Comparison of ENCODE assay signal across 22 cellular contexts in genomic region chr3:183443395-183444132, GRCh38. TPM values are rescaled to one million over a fixed set of nuclear protein-coding genes. Genes with fewer than 3 reads are reported as not detected.
"Had no signal": no experiment of that assay in that cellular context is flagged by ENCODE, and none has a peak within 500 bp of the region (broad histone marks: within the 10 kb centered on the region; RNA-seq: fewer than 3 reads in every experiment).

No MANE protein-coding gene starts in this region.

- DNase-seq: effector CD4-positive, alpha-beta T cell; foreskin fibroblast; gastrocnemius medialis; head of caudate nucleus; kidney; natural killer cell; stimulated activated CD4-positive, alpha-beta T cell treated with anti-CD3 and anti-CD28 coated beads, Interleukin-12 subunit alpha, Interleukin-12 subunit beta, amount 100 ng/mL, for 4 hours; stimulated activated CD4-positive, alpha-beta T cell treated with anti-CD3 and anti-CD28 coated beads, Interleukin-1b, Interleukin-23, amount 100 ng/mL, for 48 hours; stimulated activated CD4-positive, alpha-beta T cell treated with anti-CD3 and anti-CD28 coated beads, Interleukin-4, amount 100 ng/mL, for 1 hour; stimulated activated CD8-positive, alpha-beta memory T cell treated with anti-CD3 and anti-CD28 coated beads, Interleukin-4, amount 100 ng/mL, for 48 hours; stimulated activated naive CD4-positive, alpha-beta T cell treated with Interleukin-2 at 50 U/mL for 16 hours; stomach; thyroid gland; trophoblast cell had no signal

- H3K27me3 ChIP-seq: gastrocnemius medialis, stomach, thyroid gland had no signal

- H2AFZ ChIP-seq: parathyroid adenoma had no signal

- H3K27ac ChIP-seq: coronary artery, epithelial cell of prostate, gastrocnemius medialis, parathyroid adenoma, stomach, thyroid gland had no signal

- H3K79me2 ChIP-seq: parathyroid adenoma had no signal

- H3K9me3 ChIP-seq: gastrocnemius medialis, thyroid gland had no signal

- H3K4me3 ChIP-seq: coronary artery, gastrocnemius medialis, lung, smooth muscle cell, stomach, thyroid gland had no signal

- FAIRE-seq: kidney had no signal

- H3K4me2 ChIP-seq: smooth muscle cell had no signal

- ATAC-seq: esophagus mucosa, gastrocnemius medialis, left lobe of liver, natural killer cell, sciatic nerve had no signal

- H3K36me3 ChIP-seq: gastrocnemius medialis, stomach, thyroid gland had no signal

- H3K9ac ChIP-seq: parathyroid adenoma had no signal

RNA-seq across cellular contexts. Expression of gene MCF2L2, which starts 15.1 kb away (rescaled TPM):
- polyA plus RNA-seq: smooth muscle cell had no signal
